Comparison of ENCODE assay signal across 21 cellular contexts in the genomic region with DNA sequence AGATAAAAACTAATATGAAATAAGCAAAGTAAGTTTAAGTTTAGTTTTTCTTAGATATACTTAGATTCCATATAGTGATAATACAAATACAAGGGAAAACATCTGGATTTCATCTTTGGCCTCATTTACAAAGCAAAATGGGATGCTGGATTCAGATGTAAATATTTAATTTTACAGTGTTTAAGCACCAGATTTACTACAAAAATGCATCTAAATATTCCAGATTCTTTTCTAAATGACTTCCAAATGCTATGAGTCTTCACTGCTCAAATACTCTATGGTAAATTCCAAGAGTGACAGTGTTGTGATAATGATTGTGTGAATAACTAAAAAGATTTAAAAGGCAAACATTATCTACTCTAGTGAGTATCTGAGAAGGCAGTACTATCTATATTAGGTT. TPM values are rescaled to one million over a fixed set of nuclear protein-coding genes. Genes with fewer than 3 reads are reported as not detected.
A peak's percentile ranks its signal among the peaks of the same experiment; 100 is the strongest.
DNase-seq lines count a peak whose midpoint lies in the region; ATAC-seq and TF ChIP-seq lines count a peak whose summit lies in the region.
"Had no signal": no experiment of that assay in that cellular context is flagged by ENCODE, and none has a peak within 500 bp of the region (broad histone marks: within the 10 kb centered on the region; RNA-seq: fewer than 3 reads in every experiment).

No MANE protein-coding gene starts in this region.

- no peaks in the 10 kb centered on the region for H3K9me2 ChIP-seq in SU-DHL-6 (replicated peaks; ENCODE audit: insufficient read depth, low read length)

- intact Hi-C loops in A673 (cut with micrococcal nuclease; ENCODE audit: unreplicated experiment): no loop called here
- intact Hi-C loops in CD4-positive, alpha-beta T cell (cut with DNase I, micrococcal nuclease): loop anchor here in 1 of 2 experiments (10.0 kb wide), 4 partner anchors 418 to 1218 kb away; a partner anchor contains a TSS

- H3K36me3 ChIP-seq in A673 (ENCODE audit: insufficient read depth, low read length, poor library complexity, severe bottlenecking) (peaks cover 52% of the 10 kb centered on the region), SU-DHL-6 (ENCODE audit: low read length) (peaks cover 45% of the 10 kb centered on the region), fibroblast of lung (ENCODE audit: control insufficient read depth, insufficient read depth, low read length) (peaks cover 7% of the 10 kb centered on the region)

- peaks cover 30% of the 10 kb centered on the region for H3K4me1 ChIP-seq in A673 (ENCODE audit: insufficient read depth, low read length, poor library complexity, severe bottlenecking)
- H3K4me1 ChIP-seq in fibroblast of lung (ENCODE audit: control insufficient read depth, extremely low read depth, insufficient read depth, low read length): peaks cover 6% of the 10 kb centered on the region

- no peak for DNase-seq in A673 (ENCODE audit: low spot score)
- DNase-seq in CD4-positive, alpha-beta T cell: no peak
- DNase-seq in fibroblast of lung (ENCODE audit: low read depth in 2 of 2): no peak
- DNase-seq in NCI-H2196 treated with DMSO at 0.1 percent for 48 hours (lab: John Stamatoyannopoulos, UW; ENCODE audit: unreplicated experiment): no peak
- no peak for DNase-seq in globus pallidus (ENCODE audit: low spot score)
- DNase-seq in kidney tubule cell (ENCODE audit: low spot score): no peak
- DNase-seq: activated CD4-positive, alpha-beta T cell treated with anti-CD3 and anti-CD28 coated beads, Interleukin-2, amount 50 U/mL, for 4 hours; activated effector memory CD4-positive, alpha-beta T cell treated with Interleukin-2 at 50 U/mL for 16 hours; body of pancreas; kidney glomerular epithelial cell; mucosa of descending colon; NCI-H187; NCI-H446 treated with DMSO at 0.1 percent for 48 hours; stimulated activated CD4-positive, alpha-beta T cell treated with anti-CD3 and anti-CD28 coated beads, Interleukin-4, amount 100 ng/mL, for 4 hours; T1000 had no signal

- peak overlapping the region; percentile 93 for H3K4me3 Mint-ChIP-seq in CD4-positive, alpha-beta T cell

- peaks cover 13% of the 10 kb centered on the region for H4K20me1 ChIP-seq in SU-DHL-6 (ENCODE audit: low read depth, low read length)
- no peaks in the 10 kb centered on the region for H4K20me1 ChIP-seq in fibroblast of lung (ENCODE audit: control insufficient read depth, extremely low read depth, insufficient read depth, low read length)

- peak overlapping the region; percentile 98 for H3K27ac Mint-ChIP-seq in CD4-positive, alpha-beta T cell

- H3K4me2 ChIP-seq in SU-DHL-6 (ENCODE audit: low read depth, low read length, poor library complexity, severe bottlenecking) (no peak overlapping the region), fibroblast of lung (ENCODE audit: extremely low read depth, insufficient read depth, low read length) (no peak overlapping the region)

- CTCF ChIA-PET in A673 (lab: Charles Lee): no interaction called here
- CTCF ChIA-PET in CD4-positive, alpha-beta T cell (lab: Charles Lee): interaction anchor here (1.0 to 4.2 kb wide), 4 partner anchors 16 to 142 kb away, joined by 3 to 63 read pairs (median 18); a partner anchor contains a TSS

- H3K27me3 ChIP-seq in A673 (replicated peaks; ENCODE audit: insufficient read depth, low read depth, low read length, poor library complexity): no peaks in the 10 kb centered on the region
- H3K27me3 ChIP-seq in CD4-positive, alpha-beta T cell (ENCODE audit: control insufficient read depth, insufficient read depth, low read length): no peaks in the 10 kb centered on the region
- no peaks in the 10 kb centered on the region for H3K27me3 ChIP-seq in SU-DHL-6 (ENCODE audit: low read length)
- H3K27me3 ChIP-seq in fibroblast of lung (ENCODE audit: control insufficient read depth, insufficient read depth, low read length): no peaks in the 10 kb centered on the region
- H3K27me3 ChIP-seq: BLaER1 treated with 17β-estradiol and CSF1 and Interleukin-3, amounts not matched to agents 10 nM and 100 nM; body of pancreas had no signal

- H3K9me3 Mint-ChIP-seq in CD4-positive, alpha-beta T cell: no peaks in the 10 kb centered on the region

- peaks cover 77% of the 10 kb centered on the region for H3K36me3 Mint-ChIP-seq in CD4-positive, alpha-beta T cell (ENCODE audit: low read depth)

- H2AFZ ChIP-seq in SU-DHL-6 (ENCODE audit: low read depth, low read length, severe bottlenecking) (no peak overlapping the region), fibroblast of lung (ENCODE audit: low read length) (no peak overlapping the region)

- no peak overlapping the region for H3K4me3 ChIP-seq in A673 (ENCODE audit: low read depth, low read length, poor library complexity, severe bottlenecking)
- no peak overlapping the region for H3K4me3 ChIP-seq in SU-DHL-6 (ENCODE audit: insufficient read depth, low read length, poor library complexity, severe bottlenecking)
- no peak overlapping the region for H3K4me3 ChIP-seq in fibroblast of lung (replicated peaks in 1 of 4; ENCODE audit: control extremely low read depth in 1 of 4, insufficient read depth in 1 of 4, low read depth in 3 of 4, low read length in 4 of 4)
- H3K4me3 ChIP-seq: body of pancreas, mucosa of descending colon had no signal

- H3K79me2 ChIP-seq in SU-DHL-6 (ENCODE audit: insufficient read depth, low read length): peaks cover 26% of the 10 kb centered on the region
- peaks cover 27% of the 10 kb centered on the region for H3K79me2 ChIP-seq in fibroblast of lung (ENCODE audit: control insufficient read depth, insufficient read depth, low read length)

- H3K9ac ChIP-seq in SU-DHL-6 (ENCODE audit: low read length) (no peak overlapping the region), fibroblast of lung (ENCODE audit: insufficient read depth, low read length) (no peak overlapping the region)
- H3K9ac ChIP-seq: parathyroid adenoma had no signal

- H3F3A ChIP-seq in SU-DHL-6 (ENCODE audit: insufficient read depth): peaks cover 58% of the 10 kb centered on the region

- H3K27ac ChIP-seq in A673 (ENCODE audit: low read depth, low read length, poor library complexity, severe bottlenecking) (peak overlapping the region; percentile 49), SU-DHL-6 (ENCODE audit: low read depth, low read length) (peak overlapping the region; percentile 87), fibroblast of lung (ENCODE audit: insufficient read depth, low read length) (peak overlapping the region; percentile 8)
- H3K27ac ChIP-seq in CD4-positive, alpha-beta T cell (ENCODE audit: low read depth, low read length): no peak overlapping the region

- H3K9me3 ChIP-seq in A673 (ENCODE audit: low read depth, low read length, poor library complexity, severe bottlenecking) (no peaks in the 10 kb centered on the region), SU-DHL-6 (ENCODE audit: insufficient read depth, low read length) (no peaks in the 10 kb centered on the region), fibroblast of lung (ENCODE audit: control insufficient read depth, insufficient read depth, low read depth, low read length) (no peaks in the 10 kb centered on the region)
- no peaks in the 10 kb centered on the region for H3K9me3 ChIP-seq in CD4-positive, alpha-beta T cell (ENCODE audit: control insufficient read depth, low read length)
- H3K9me3 ChIP-seq: BLaER1 treated with 17β-estradiol and CSF1 and Interleukin-3, amounts not matched to agents 10 nM and 100 nM; body of pancreas; esophagus muscularis mucosa; mucosa of descending colon had no signal

- no peak for ATAC-seq in CD4-positive, alpha-beta T cell (ENCODE audit: poor library complexity)
- ATAC-seq in GM19397 (IDR thresholded peaks at IDR 0.05; ENCODE audit: unreplicated experiment): no peak
- ATAC-seq: body of pancreas, mucosa of descending colon, Right ventricle myocardium inferior had no signal

- no peaks in the 10 kb centered on the region for H3K27me3 Mint-ChIP-seq in CD4-positive, alpha-beta T cell

- BruUV-seq in A673 (replicated peaks; lab: Mats Ljungman, UMichigan): no TSS peak

- POLR2A ChIA-PET in A673 (lab: Charles Lee; ENCODE audit: low non-redundant PET): no interaction called here
- POLR2A ChIA-PET in CD4-positive, alpha-beta T cell (lab: Charles Lee): interaction anchor here (1.2 to 7.9 kb wide), 5 partner anchors 9 to 139 kb away, joined by 3 to 157 read pairs (median 9); a partner anchor contains a TSS

- H3K4me1 Mint-ChIP-seq in CD4-positive, alpha-beta T cell (ENCODE audit: low read depth): peaks cover 36% of the 10 kb centered on the region

- no peak for TF ChIP-seq CTCF in A673 (conservative IDR thresholded peaks at IDR 0.05; ENCODE audit: low read depth, low read length)
- no peak for TF ChIP-seq CTCF in CD4-positive, alpha-beta T cell (IDR thresholded peaks at IDR 0.05)
- no peak for TF ChIP-seq CTCF in SU-DHL-6 (IDR thresholded peaks at IDR 0.05; ENCODE audit: insufficient read depth, low read length, poor library complexity, severe bottlenecking)
- TF ChIP-seq CTCF in fibroblast of lung (conservative IDR thresholded peaks at IDR 0.05 in 1 of 2, IDR thresholded peaks at IDR 0.05 in 1 of 2; ENCODE audit: low read depth in 1 of 2, low read length in 2 of 2): no peak

RNA-seq across cellular contexts. Expression of a gene that starts 1.6 kb away (rescaled TPM):
- 104 and 108 TPM in 2 replicates for total RNA-seq in A673 (2021)
- total RNA-seq in CD4-positive, alpha-beta T cell: 10 to 100 TPM; 41.9 to 47.1 TPM
- total RNA-seq in fibroblast of lung: 32.1 and 40.0 TPM in 2 replicates
- polyA plus RNA-seq in fibroblast of lung: 25.7 and 29.4 TPM in 2 replicates
- 33.8 and 34.1 TPM in 2 replicates for polyA plus RNA-seq in fibroblast of lung (2012)
- polyA minus RNA-seq in fibroblast of lung (ENCODE audit: low replicate concordance): 35.2 and 46.4 TPM in 2 replicates

RNA-seq across cellular contexts. Expression of a gene that starts 25.5 kb away (rescaled TPM):
- total RNA-seq in A673 (2021) (62.5 and 65.5 TPM in 2 replicates), fibroblast of lung (53.2 and 60.9 TPM in 2 replicates)
- 10 to 100 TPM; 44.5 to 46.5 TPM for total RNA-seq in CD4-positive, alpha-beta T cell
- 89.1 and 103 TPM in 2 replicates for polyA plus RNA-seq in fibroblast of lung
- polyA plus RNA-seq in fibroblast of lung (2012): 66.0 and 68.9 TPM in 2 replicates
- 5.9 and 6.6 TPM in 2 replicates for polyA minus RNA-seq in fibroblast of lung (ENCODE audit: low replicate concordance)

RNA-seq across cellular contexts. Expression of a gene that starts 25.7 kb away (rescaled TPM):
- total RNA-seq in A673 (2021): 5.3 and 5.9 TPM in 2 replicates
- 1 to 10 TPM; 2.7 to 3.0 TPM for total RNA-seq in CD4-positive, alpha-beta T cell
- total RNA-seq in fibroblast of lung: 9.2 and 10.1 TPM in 2 replicates
- polyA plus RNA-seq in fibroblast of lung: 3.7 and 4.5 TPM in 2 replicates
- polyA plus RNA-seq in fibroblast of lung (2012): 3.3 and 4.0 TPM in 2 replicates
- 5.4 and 7.3 TPM in 2 replicates for polyA minus RNA-seq in fibroblast of lung (ENCODE audit: low replicate concordance)
